ENCODE assay signal across 1 cellular context in genomic region chr6:7589949-7590917, GRCh38.
TF ChIP-seq lines count a peak whose summit lies in the region.

Gene SNRNP48 (plus strand): TSS chr6:7590198. CDS start chr6:7590258, 60 bp downstream.

TF ChIP-seq in SK-N-SH, 30 proteins besides CTCF, POLR2A, EP300 and RAD21 (continued from another document):
- TF ChIP-seq RFX5 (IDR thresholded peaks at IDR 0.05; ENCODE audit: low read length) (peak; percentile 34; the same call in 1 of the 2 replicates), IRF3 (IDR thresholded peaks at IDR 0.05; ENCODE audit: low read depth, low read length) (no peak), EZH2phosphoT487 (IDR thresholded peaks at IDR 0.05; ENCODE audit: borderline replicate concordance, low read depth) (no peak), ZBTB33 (IDR thresholded peaks at IDR 0.05; ENCODE audit: borderline replicate concordance, low read depth) (no peak), GABPA (IDR thresholded peaks at IDR 0.05; ENCODE audit: low read depth) (no peak), MXI1 (IDR thresholded peaks at IDR 0.05; ENCODE audit: low read depth, low read length) (peak; percentile 80)
